38 cellular contexts compared by ENCODE assay signal in genomic region chr9:130685104-130685503, GRCh38. TPM values are rescaled to one million over a fixed set of nuclear protein-coding genes. Genes with fewer than 3 reads are reported as not detected.
"Had no signal": no experiment of that assay in that cellular context is flagged by ENCODE, and none has a peak within 500 bp of the region (broad histone marks: within the 10 kb centered on the region; RNA-seq: fewer than 3 reads in every experiment).

No MANE protein-coding gene starts in this region.

- H3K27me3 Mint-ChIP-seq: activated CD4-positive, alpha-beta memory T cell treated with anti-CD3 and anti-CD28 coated beads for 36 hours; activated T-helper 17 cell treated with anti-CD3 and anti-CD28 coated beads, Interleukin-2, amount 50 U/mL, for 72 hours had no signal

- H3K36me3 Mint-ChIP-seq: activated CD4-positive, alpha-beta memory T cell treated with anti-CD3 and anti-CD28 coated beads for 36 hours; activated naive CD4-positive, alpha-beta T cell treated with anti-CD3 and anti-CD28 coated beads, Interleukin-2, amount 50 U/mL, for 72 hours; activated naive CD8-positive, alpha-beta T cell treated with anti-CD3 and anti-CD28 coated beads for 36 hours had no signal

- H3K36me3 ChIP-seq: adrenal gland, brain microvascular endothelial cell, breast epithelium had no signal

- H3K27me3 ChIP-seq: adrenal gland, body of pancreas had no signal

- DNase-seq: activated B cell treated with CpG ODN at 0.5 μM for 24 hours; activated CD4-positive, alpha-beta memory T cell treated with anti-CD3 and anti-CD28 coated beads for 36 hours; activated CD4-positive, alpha-beta T cell treated with anti-CD3 and anti-CD28 coated beads for 4 hours; activated CD4-positive, alpha-beta T cell treated with anti-CD3 and anti-CD28 coated beads, Interleukin-2, amount 10 ng/mL, durations not matched to agents 24 days and 14 days; activated CD4-positive, alpha-beta T cell treated with anti-CD3 and anti-CD28 coated beads, Interleukin-2, amount 50 U/mL, for 1 hour; activated CD4-positive, alpha-beta T cell treated with anti-CD3 and anti-CD28 coated beads, Interleukin-2, amount 50 U/mL, for 4 hours; activated CD4-positive, CD25-positive, alpha-beta regulatory T cell treated with anti-CD3 and anti-CD28 coated beads, Interleukin-2, amount 50 U/mL, for 72 hours; activated CD8-positive, alpha-beta memory T cell treated with anti-CD3 and anti-CD28 coated beads, Interleukin-2, amount 50 U/mL, for 4 hours; activated CD8-positive, alpha-beta T cell treated with anti-CD3 and anti-CD28 coated beads for 36 hours; activated effector memory CD4-positive, alpha-beta T cell treated with anti-CD3 and anti-CD28 coated beads, Interleukin-2, amount 50 U/mL, for 16 hours; activated gamma-delta T cell treated with Interleukin-2 at 50 U/mL for 16 hours; activated naive CD4-positive, alpha-beta T cell; activated naive CD4-positive, alpha-beta T cell treated with anti-CD3 and anti-CD28 coated beads for 36 hours; activated naive CD4-positive, alpha-beta T cell treated with anti-CD3 and anti-CD28 coated beads, Interleukin-2, amount 50 U/mL, for 16 hours; activated naive CD8-positive, alpha-beta T cell treated with anti-CD3 and anti-CD28 coated beads for 36 hours; activated T-cell treated with anti-CD3 and anti-CD28 coated beads for 4 hours; activated T-cell treated with anti-CD3 and anti-CD28 coated beads, Interleukin-2, amount 50 U/mL, for 1 hour; activated T-cell treated with anti-CD3 and anti-CD28 coated beads, Interleukin-2, amount 50 U/mL, for 4 hours; activated T-cell treated with anti-CD3 and anti-CD28 coated beads, Interleukin-2, amount 50 U/mL, for 72 hours; adrenal gland; amniotic stem cell; aorta; body of pancreas; brain microvascular endothelial cell; central memory CD4-positive, alpha-beta T cell; T-helper 2 cell; T-helper 9 cell had no signal

- ATAC-seq: activated CD8-positive, alpha-beta T cell treated with anti-CD3 and anti-CD28 coated beads for 36 hours; activated naive CD4-positive, alpha-beta T cell treated with anti-CD3 and anti-CD28 coated beads, Interleukin-2, amount 50 U/mL, for 72 hours; activated T-cell treated with anti-CD3 and anti-CD28 coated beads, Interleukin-2, amount 50 U/mL, for 4 hours; activated T-cell treated with anti-CD3 and anti-CD28 coated beads, Interleukin-2, amount 50 U/mL, for 72 hours; activated T-helper 17 cell treated with anti-CD3 and anti-CD28 coated beads, Interleukin-2, amount 50 U/mL, for 72 hours; body of pancreas had no signal

- H3K27ac ChIP-seq: adrenal gland, body of pancreas, brain microvascular endothelial cell, breast epithelium, VCaP had no signal

- H3K4me3 Mint-ChIP-seq: activated B cell treated with CpG ODN at 0.5 μM for 24 hours; activated CD4-positive, alpha-beta memory T cell treated with anti-CD3 and anti-CD28 coated beads for 36 hours; activated CD4-positive, alpha-beta T cell treated with anti-CD3 and anti-CD28 coated beads, Interleukin-2, amount 10 ng/mL, durations not matched to agents 24 days and 14 days; activated CD8-positive, alpha-beta T cell treated with anti-CD3 and anti-CD28 coated beads for 36 hours; activated naive CD4-positive, alpha-beta T cell treated with anti-CD3 and anti-CD28 coated beads for 36 hours; activated naive CD8-positive, alpha-beta T cell treated with anti-CD3 and anti-CD28 coated beads for 36 hours; activated T-cell treated with anti-CD3 and anti-CD28 coated beads, Interleukin-2, amount 50 U/mL, for 4 hours; activated T-cell treated with anti-CD3 and anti-CD28 coated beads, Interleukin-2, amount 50 U/mL, for 72 hours; activated T-helper 1 cell treated with anti-CD3 and anti-CD28 coated beads, Interleukin-12 subunit alpha, Interleukin-12 subunit beta, Interleukin-2, Interleukin-4 antibody, amounts not matched to agents 30 ng/mL and 10 ng/mL and 1 ng/mL, durations not matched to agents 14 hours and 24 hours and 36 hours; activated T-helper 17 cell treated with anti-CD3 and anti-CD28 coated beads, Interleukin-2, amount 50 U/mL, for 72 hours; T-helper 2 cell treated with Interferon-gamma antibody and Interleukin-4, amounts not matched to agents 5 μg/mL and 100 μg/mL, for 36 hours had no signal

- H3K9me3 ChIP-seq: adrenal gland, body of pancreas had no signal

- FAIRE-seq: astrocyte, colon, TTC549 had no signal

- H3K27ac Mint-ChIP-seq: activated B cell treated with CpG ODN at 0.5 μM for 24 hours; activated CD4-positive, alpha-beta memory T cell treated with anti-CD3 and anti-CD28 coated beads for 36 hours; activated CD4-positive, alpha-beta T cell treated with anti-CD3 and anti-CD28 coated beads, Interleukin-2, amount 10 ng/mL, durations not matched to agents 24 days and 14 days; activated CD8-positive, alpha-beta T cell treated with anti-CD3 and anti-CD28 coated beads for 36 hours; activated naive CD4-positive, alpha-beta T cell treated with anti-CD3 and anti-CD28 coated beads for 36 hours; activated naive CD4-positive, alpha-beta T cell treated with anti-CD3 and anti-CD28 coated beads, Interleukin-2, amount 50 U/mL, for 72 hours; activated naive CD8-positive, alpha-beta T cell treated with anti-CD3 and anti-CD28 coated beads for 36 hours; activated T-cell treated with anti-CD3 and anti-CD28 coated beads, Interleukin-2, amount 50 U/mL, for 72 hours; activated T-helper 1 cell treated with anti-CD3 and anti-CD28 coated beads, Interleukin-12 subunit alpha, Interleukin-12 subunit beta, Interleukin-2, Interleukin-4 antibody, amounts not matched to agents 30 ng/mL and 10 ng/mL and 1 ng/mL, durations not matched to agents 14 hours and 24 hours and 36 hours; activated T-helper 17 cell treated with anti-CD3 and anti-CD28 coated beads, Interleukin-2, amount 50 U/mL, for 72 hours; T-helper 2 cell treated with Interferon-gamma antibody and Interleukin-4, amounts not matched to agents 5 μg/mL and 100 μg/mL, for 36 hours had no signal

- H3K9me3 Mint-ChIP-seq: activated CD4-positive, alpha-beta T cell treated with anti-CD3 and anti-CD28 coated beads, Interleukin-2, amount 10 ng/mL, durations not matched to agents 24 days and 14 days; activated naive CD4-positive, alpha-beta T cell treated with anti-CD3 and anti-CD28 coated beads for 36 hours; activated naive CD4-positive, alpha-beta T cell treated with anti-CD3 and anti-CD28 coated beads, Interleukin-2, amount 50 U/mL, for 72 hours; activated naive CD8-positive, alpha-beta T cell treated with anti-CD3 and anti-CD28 coated beads for 36 hours; activated T-cell treated with anti-CD3 and anti-CD28 coated beads, Interleukin-2, amount 50 U/mL, for 4 hours; activated T-helper 17 cell treated with anti-CD3 and anti-CD28 coated beads, Interleukin-2, amount 50 U/mL, for 72 hours; T-helper 2 cell treated with Interferon-gamma antibody and Interleukin-4, amounts not matched to agents 5 μg/mL and 100 μg/mL, for 36 hours had no signal

- H3K4me3 ChIP-seq: adrenal gland, body of pancreas, breast epithelium had no signal

RNA-seq across cellular contexts. Expression of gene PRDM12, which starts 20.7 kb away (rescaled TPM):
- total RNA-seq: activated B cell treated with CpG ODN at 0.5 μM for 24 hours; activated naive CD4-positive, alpha-beta T cell treated with anti-CD3 and anti-CD28 coated beads for 36 hours; activated naive CD4-positive, alpha-beta T cell treated with anti-CD3 and anti-CD28 coated beads, Interleukin-2, amount 50 U/mL, for 72 hours; activated naive CD8-positive, alpha-beta T cell treated with anti-CD3 and anti-CD28 coated beads for 36 hours; activated T-cell treated with anti-CD3 and anti-CD28 coated beads, Interleukin-2, amount 50 U/mL, for 72 hours; aorta; body of pancreas; breast epithelium; cardiac septum; cerebellum had no signal
- polyA plus RNA-seq: aorta had no signal
